Comparison of ENCODE assay signal across 1 cellular context in the genomic region with DNA sequence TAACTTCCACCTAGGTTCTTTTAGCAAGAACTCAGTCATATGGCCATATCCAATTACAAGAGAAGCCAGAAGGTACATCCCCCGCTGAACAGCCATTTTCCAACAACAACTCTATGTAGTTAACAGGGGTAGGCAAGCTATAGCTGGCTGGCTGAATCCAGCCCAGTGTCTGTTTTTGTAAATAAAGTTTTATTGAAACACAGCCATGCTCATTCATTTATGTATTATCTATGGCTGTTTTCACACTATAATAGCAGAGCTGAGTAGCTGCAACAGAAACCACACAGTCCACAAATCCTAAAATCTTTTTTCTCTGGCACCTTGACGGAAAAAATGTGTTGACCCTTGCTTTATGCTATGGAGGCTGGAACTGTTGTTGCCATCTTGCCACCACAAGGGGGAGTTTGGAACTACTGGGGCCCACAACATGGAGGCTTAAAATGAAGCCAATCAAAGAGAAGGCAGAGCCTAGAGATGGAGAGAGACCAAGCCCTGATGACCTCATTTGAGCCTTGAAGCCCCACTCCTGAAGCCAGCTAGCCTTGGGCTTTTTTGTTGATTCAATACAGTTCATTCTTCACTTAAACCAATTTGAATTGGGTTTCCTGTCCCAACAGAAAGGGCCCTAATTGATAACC.
TF ChIP-seq lines count a peak whose summit lies in the region.

No MANE protein-coding gene starts in this region.

TF ChIP-seq in HepG2, 621 proteins besides CTCF, POLR2A, EP300 and RAD21 (continued from another document and continues in another):
- TF ChIP-seq, protein P1, sequence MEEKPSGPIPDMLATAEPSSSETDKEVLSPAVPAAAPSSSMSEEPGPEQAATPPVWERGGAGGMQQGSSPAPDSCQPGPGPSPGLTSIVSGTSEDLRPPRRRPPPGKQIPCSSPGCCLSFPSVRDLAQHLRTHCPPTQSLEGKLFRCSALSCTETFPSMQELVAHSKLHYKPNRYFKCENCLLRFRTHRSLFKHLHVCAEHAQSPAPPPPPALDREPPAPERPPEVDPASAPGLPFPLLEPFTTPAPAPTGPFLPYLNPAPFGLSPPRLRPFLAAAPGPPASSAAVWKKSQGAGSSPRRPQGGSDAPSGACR (CRISPR knock-in tag; IDR thresholded peaks at IDR 0.05) = no peak
- TF ChIP-seq, protein P2, sequence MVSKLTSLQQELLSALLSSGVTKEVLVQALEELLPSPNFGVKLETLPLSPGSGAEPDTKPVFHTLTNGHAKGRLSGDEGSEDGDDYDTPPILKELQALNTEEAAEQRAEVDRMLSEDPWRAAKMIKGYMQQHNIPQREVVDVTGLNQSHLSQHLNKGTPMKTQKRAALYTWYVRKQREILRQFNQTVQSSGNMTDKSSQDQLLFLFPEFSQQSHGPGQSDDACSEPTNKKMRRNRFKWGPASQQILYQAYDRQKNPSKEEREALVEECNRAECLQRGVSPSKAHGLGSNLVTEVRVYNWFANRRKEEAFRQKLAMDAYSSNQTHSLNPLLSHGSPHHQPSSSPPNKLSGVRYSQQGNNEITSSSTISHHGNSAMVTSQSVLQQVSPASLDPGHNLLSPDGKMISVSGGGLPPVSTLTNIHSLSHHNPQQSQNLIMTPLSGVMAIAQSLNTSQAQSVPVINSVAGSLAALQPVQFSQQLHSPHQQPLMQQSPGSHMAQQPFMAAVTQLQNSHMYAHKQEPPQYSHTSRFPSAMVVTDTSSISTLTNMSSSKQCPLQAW (CRISPR knock-in tag; IDR thresholded peaks at IDR 0.05) = 0 out of 2 replicates have a peak, but pooled peaks have one; percentile 51
- TF ChIP-seq ISX (CRISPR knock-in tag; conservative IDR thresholded peaks at IDR 0.05) (no peak), ZNF225 (CRISPR knock-in tag; IDR thresholded peaks at IDR 0.05) (no peak), MLLT10 (CRISPR knock-in tag; IDR thresholded peaks at IDR 0.05) (no peak), TRIM24 (CRISPR knock-in tag; IDR thresholded peaks at IDR 0.05) (no peak), SMARCE1 (IDR thresholded peaks at IDR 0.05; ENCODE audit: borderline replicate concordance) (no peak), RARG (CRISPR knock-in tag; IDR thresholded peaks at IDR 0.05; ENCODE audit: low read depth) (no peak), XBP1 (CRISPR knock-in tag; IDR thresholded peaks at IDR 0.05) (no peak), YY1 (IDR thresholded peaks at IDR 0.05; ENCODE audit: insufficient read depth, insufficient replicate concordance, low read depth, low read length) (peak; percentile 56), ZNF598 (CRISPR knock-in tag; IDR thresholded peaks at IDR 0.05; ENCODE audit: borderline replicate concordance) (no peak), ZNF383 (CRISPR knock-in tag; IDR thresholded peaks at IDR 0.05; ENCODE audit: borderline replicate concordance) (no peak), ZKSCAN5 (CRISPR knock-in tag; IDR thresholded peaks at IDR 0.05) (no peak), SIX1 (CRISPR knock-in tag; IDR thresholded peaks at IDR 0.05; ENCODE audit: borderline replicate concordance) (no peak), HIVEP1 (CRISPR knock-in tag; IDR thresholded peaks at IDR 0.05) (no peak), HOXA3 (CRISPR knock-in tag; IDR thresholded peaks at IDR 0.05) (peak; percentile 22; the same call in 1 of the 2 replicates), STAG1 (CRISPR knock-in tag; IDR thresholded peaks at IDR 0.05) (peak; percentile 74), ZNF101 (CRISPR knock-in tag; IDR thresholded peaks at IDR 0.05; ENCODE audit: borderline replicate concordance, low read depth) (no peak)
- TF ChIP-seq, protein P3, sequence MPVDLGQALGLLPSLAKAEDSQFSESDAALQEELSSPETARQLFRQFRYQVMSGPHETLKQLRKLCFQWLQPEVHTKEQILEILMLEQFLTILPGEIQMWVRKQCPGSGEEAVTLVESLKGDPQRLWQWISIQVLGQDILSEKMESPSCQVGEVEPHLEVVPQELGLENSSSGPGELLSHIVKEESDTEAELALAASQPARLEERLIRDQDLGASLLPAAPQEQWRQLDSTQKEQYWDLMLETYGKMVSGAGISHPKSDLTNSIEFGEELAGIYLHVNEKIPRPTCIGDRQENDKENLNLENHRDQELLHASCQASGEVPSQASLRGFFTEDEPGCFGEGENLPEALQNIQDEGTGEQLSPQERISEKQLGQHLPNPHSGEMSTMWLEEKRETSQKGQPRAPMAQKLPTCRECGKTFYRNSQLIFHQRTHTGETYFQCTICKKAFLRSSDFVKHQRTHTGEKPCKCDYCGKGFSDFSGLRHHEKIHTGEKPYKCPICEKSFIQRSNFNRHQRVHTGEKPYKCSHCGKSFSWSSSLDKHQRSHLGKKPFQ (CRISPR knock-in tag; IDR thresholded peaks at IDR 0.05; ENCODE audit: insufficient replicate concordance) = no peak
- TF ChIP-seq, protein P4, sequence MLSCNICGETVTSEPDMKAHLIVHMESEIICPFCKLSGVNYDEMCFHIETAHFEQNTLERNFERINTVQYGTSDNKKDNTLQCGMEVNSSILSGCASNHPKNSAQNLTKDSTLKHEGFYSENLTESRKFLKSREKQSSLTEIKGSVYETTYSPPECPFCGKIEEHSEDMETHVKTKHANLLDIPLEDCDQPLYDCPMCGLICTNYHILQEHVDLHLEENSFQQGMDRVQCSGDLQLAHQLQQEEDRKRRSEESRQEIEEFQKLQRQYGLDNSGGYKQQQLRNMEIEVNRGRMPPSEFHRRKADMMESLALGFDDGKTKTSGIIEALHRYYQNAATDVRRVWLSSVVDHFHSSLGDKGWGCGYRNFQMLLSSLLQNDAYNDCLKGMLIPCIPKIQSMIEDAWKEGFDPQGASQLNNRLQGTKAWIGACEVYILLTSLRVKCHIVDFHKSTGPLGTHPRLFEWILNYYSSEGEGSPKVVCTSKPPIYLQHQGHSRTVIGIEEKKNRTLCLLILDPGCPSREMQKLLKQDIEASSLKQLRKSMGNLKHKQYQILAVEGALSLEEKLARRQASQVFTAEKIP (CRISPR knock-in tag; IDR thresholded peaks at IDR 0.05; ENCODE audit: borderline replicate concordance) = no peak
- TF ChIP-seq, protein P5, sequence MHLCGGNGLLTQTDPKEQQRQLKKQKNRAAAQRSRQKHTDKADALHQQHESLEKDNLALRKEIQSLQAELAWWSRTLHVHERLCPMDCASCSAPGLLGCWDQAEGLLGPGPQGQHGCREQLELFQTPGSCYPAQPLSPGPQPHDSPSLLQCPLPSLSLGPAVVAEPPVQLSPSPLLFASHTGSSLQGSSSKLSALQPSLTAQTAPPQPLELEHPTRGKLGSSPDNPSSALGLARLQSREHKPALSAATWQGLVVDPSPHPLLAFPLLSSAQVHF (CRISPR knock-in tag; IDR thresholded peaks at IDR 0.05) = no peak
- TF ChIP-seq, protein P6, sequence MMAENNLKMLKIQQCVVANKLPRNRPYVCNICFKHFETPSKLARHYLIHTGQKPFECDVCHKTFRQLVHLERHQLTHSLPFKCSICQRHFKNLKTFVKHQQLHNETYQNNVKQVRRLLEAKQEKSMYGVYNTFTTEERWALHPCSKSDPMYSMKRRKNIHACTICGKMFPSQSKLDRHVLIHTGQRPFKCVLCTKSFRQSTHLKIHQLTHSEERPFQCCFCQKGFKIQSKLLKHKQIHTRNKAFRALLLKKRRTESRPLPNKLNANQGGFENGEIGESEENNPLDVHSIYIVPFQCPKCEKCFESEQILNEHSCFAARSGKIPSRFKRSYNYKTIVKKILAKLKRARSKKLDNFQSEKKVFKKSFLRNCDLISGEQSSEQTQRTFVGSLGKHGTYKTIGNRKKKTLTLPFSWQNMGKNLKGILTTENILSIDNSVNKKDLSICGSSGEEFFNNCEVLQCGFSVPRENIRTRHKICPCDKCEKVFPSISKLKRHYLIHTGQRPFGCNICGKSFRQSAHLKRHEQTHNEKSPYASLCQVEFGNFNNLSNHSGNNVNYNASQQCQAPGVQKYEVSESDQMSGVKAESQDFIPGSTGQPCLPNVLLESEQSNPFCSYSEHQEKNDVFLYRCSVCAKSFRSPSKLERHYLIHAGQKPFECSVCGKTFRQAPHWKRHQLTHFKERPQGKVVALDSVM (CRISPR knock-in tag; IDR thresholded peaks at IDR 0.05) = no peak
- TF ChIP-seq, protein P7, sequence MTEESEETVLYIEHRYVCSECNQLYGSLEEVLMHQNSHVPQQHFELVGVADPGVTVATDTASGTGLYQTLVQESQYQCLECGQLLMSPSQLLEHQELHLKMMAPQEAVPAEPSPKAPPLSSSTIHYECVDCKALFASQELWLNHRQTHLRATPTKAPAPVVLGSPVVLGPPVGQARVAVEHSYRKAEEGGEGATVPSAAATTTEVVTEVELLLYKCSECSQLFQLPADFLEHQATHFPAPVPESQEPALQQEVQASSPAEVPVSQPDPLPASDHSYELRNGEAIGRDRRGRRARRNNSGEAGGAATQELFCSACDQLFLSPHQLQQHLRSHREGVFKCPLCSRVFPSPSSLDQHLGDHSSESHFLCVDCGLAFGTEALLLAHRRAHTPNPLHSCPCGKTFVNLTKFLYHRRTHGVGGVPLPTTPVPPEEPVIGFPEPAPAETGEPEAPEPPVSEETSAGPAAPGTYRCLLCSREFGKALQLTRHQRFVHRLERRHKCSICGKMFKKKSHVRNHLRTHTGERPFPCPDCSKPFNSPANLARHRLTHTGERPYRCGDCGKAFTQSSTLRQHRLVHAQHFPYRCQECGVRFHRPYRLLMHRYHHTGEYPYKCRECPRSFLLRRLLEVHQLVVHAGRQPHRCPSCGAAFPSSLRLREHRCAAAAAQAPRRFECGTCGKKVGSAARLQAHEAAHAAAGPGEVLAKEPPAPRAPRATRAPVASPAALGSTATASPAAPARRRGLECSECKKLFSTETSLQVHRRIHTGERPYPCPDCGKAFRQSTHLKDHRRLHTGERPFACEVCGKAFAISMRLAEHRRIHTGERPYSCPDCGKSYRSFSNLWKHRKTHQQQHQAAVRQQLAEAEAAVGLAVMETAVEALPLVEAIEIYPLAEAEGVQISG (CRISPR knock-in tag; IDR thresholded peaks at IDR 0.05) = no peak
- TF ChIP-seq, protein P8, sequence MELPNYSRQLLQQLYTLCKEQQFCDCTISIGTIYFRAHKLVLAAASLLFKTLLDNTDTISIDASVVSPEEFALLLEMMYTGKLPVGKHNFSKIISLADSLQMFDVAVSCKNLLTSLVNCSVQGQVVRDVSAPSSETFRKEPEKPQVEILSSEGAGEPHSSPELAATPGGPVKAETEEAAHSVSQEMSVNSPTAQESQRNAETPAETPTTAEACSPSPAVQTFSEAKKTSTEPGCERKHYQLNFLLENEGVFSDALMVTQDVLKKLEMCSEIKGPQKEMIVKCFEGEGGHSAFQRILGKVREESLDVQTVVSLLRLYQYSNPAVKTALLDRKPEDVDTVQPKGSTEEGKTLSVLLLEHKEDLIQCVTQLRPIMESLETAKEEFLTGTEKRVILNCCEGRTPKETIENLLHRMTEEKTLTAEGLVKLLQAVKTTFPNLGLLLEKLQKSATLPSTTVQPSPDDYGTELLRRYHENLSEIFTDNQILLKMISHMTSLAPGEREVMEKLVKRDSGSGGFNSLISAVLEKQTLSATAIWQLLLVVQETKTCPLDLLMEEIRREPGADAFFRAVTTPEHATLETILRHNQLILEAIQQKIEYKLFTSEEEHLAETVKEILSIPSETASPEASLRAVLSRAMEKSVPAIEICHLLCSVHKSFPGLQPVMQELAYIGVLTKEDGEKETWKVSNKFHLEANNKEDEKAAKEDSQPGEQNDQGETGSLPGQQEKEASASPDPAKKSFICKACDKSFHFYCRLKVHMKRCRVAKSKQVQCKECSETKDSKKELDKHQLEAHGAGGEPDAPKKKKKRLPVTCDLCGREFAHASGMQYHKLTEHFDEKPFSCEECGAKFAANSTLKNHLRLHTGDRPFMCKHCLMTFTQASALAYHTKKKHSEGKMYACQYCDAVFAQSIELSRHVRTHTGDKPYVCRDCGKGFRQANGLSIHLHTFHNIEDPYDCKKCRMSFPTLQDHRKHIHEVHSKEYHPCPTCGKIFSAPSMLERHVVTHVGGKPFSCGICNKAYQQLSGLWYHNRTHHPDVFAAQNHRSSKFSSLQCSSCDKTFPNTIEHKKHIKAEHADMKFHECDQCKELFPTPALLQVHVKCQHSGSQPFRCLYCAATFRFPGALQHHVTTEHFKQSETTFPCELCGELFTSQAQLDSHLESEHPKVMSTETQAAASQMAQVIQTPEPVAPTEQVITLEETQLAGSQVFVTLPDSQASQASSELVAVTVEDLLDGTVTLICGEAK (IDR thresholded peaks at IDR 0.05) = peak; percentile 94
- TF ChIP-seq, protein P8 (CRISPR knock-in tag; IDR thresholded peaks at IDR 0.05) = peak; percentile 99
